In the genomic region with DNA sequence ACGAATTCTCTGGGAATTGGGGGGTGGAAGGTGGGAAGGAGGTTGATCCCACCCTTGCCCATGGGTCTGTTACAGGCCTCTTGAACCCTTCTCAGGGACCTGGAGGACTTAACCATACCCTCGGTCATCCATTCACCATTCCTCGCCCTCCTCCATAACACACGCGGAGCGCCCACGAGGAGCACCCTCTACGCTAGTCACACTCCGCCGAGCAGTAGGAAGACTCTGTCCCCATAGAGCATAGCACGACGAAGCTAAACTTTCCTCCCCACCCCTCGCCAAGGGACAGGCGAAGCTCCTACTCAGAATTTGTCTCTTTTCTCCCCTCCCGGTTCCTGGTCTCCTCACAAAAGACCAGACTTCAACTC, we compare ENCODE assay signal across 8 cellular contexts. TPM values are rescaled to one million over a fixed set of nuclear protein-coding genes. Genes with fewer than 3 reads are reported as not detected.
DNase-seq lines count a peak whose midpoint lies in the region; ATAC-seq and TF ChIP-seq lines count a peak whose summit lies in the region.

No MANE protein-coding gene starts in this region.

- H3K4me3 Mint-ChIP-seq in GM23338 (peak overlapping the region; percentile 79), glutamatergic neuron (ENCODE audit: unreplicated experiment) (peak overlapping the region; percentile 91)

- no peaks in the 10 kb centered on the region for H3K36me3 Mint-ChIP-seq in GM23338 (ENCODE audit: low read depth)
- no peaks in the 10 kb centered on the region for H3K36me3 Mint-ChIP-seq in glutamatergic neuron (ENCODE audit: unreplicated experiment)

- DNase-seq in GM23338 (ENCODE audit: low spot score) (peak; percentile 39), glutamatergic neuron (no peak), NCI-H345 treated with DMSO at 0.1 percent for 48 hours (lab: John Stamatoyannopoulos, UW; ENCODE audit: unreplicated experiment) (no peak), iPS-NIHi11 (ENCODE audit: low spot score) (no peak), AG20443 (ENCODE audit: low spot score) (no peak)
- no peak for DNase-seq in stimulated activated naive CD4-positive, alpha-beta T cell treated with Interleukin-2 at 50 U/mL for 16 hours (lab: John Stamatoyannopoulos, UW)

- H3K27me3 ChIP-seq in GM23338 (ENCODE audit: insufficient read depth) (peaks cover 13% of the 10 kb centered on the region), skeletal muscle satellite cell (ENCODE audit: control insufficient read depth, insufficient read depth, low read length) (no peaks in the 10 kb centered on the region)

- H3K4me1 Mint-ChIP-seq in GM23338 (peaks cover 10% of the 10 kb centered on the region), glutamatergic neuron (ENCODE audit: low read depth, unreplicated experiment) (peaks cover 9% of the 10 kb centered on the region)

- H3K9me3 ChIP-seq in skeletal muscle satellite cell (replicated peaks; ENCODE audit: low read length), result no peaks in the 10 kb centered on the region

- H4K20me1 ChIP-seq in GM23338 (replicated peaks; ENCODE audit: insufficient read depth), result no peaks in the 10 kb centered on the region

- peak overlapping the region; percentile 80 for H3K4me3 ChIP-seq in GM23338
- peak overlapping the region; percentile 81 for H3K4me3 ChIP-seq in WI38 (ENCODE audit: low read depth, low read length)
- peak overlapping the region; percentile 97 for H3K4me3 ChIP-seq in skeletal muscle satellite cell (ENCODE audit: low read length)

- H3K79me2 ChIP-seq in GM23338 (replicated peaks; ENCODE audit: insufficient read depth), result no peaks in the 10 kb centered on the region

- no peaks in the 10 kb centered on the region for H3K9me3 Mint-ChIP-seq in GM23338
- H3K9me3 Mint-ChIP-seq in glutamatergic neuron (ENCODE audit: unreplicated experiment), result peaks cover 7% of the 10 kb centered on the region

- H3K9ac ChIP-seq in skeletal muscle satellite cell (ENCODE audit: low read depth, low read length), result peak overlapping the region; percentile 90

- H3K27me3 Mint-ChIP-seq in GM23338 (ENCODE audit: insufficient read depth, low read depth, poor library complexity) (peaks cover 14% of the 10 kb centered on the region), glutamatergic neuron (ENCODE audit: unreplicated experiment) (peaks cover 7% of the 10 kb centered on the region)

- ATAC-seq in GM23338, result peak; percentile 18

- 0 out of 2 replicates have a peak, but pooled peaks cover 4% of the 10 kb centered on the region for H3F3A ChIP-seq in GM23338 (replicated peaks; ENCODE audit: low read depth)

- no peak overlapping the region for H3K27ac ChIP-seq in GM23338 (ENCODE audit: low read depth)

- peak overlapping the region; percentile 100 for H2AFZ ChIP-seq in GM23338

- peaks cover 14% of the 10 kb centered on the region for H3K4me1 ChIP-seq in GM23338 (ENCODE audit: insufficient read depth)
- H3K4me1 ChIP-seq in skeletal muscle satellite cell (ENCODE audit: control insufficient read depth, insufficient read depth, low read length), result peaks cover 23% of the 10 kb centered on the region

- H3K9me2 ChIP-seq in GM23338 (ENCODE audit: insufficient read depth), result no peaks in the 10 kb centered on the region

- H3K27ac Mint-ChIP-seq in GM23338 (0 out of 2 replicates have a peak overlapping the region, but pooled peaks have one; percentile 57), glutamatergic neuron (ENCODE audit: unreplicated experiment) (no peak overlapping the region)

- TF ChIP-seq CTCF in GM23338 (conservative IDR thresholded peaks at IDR 0.05; ENCODE audit: low read depth in 2 of 2), result no peak
- no peak for TF ChIP-seq CTCF in WI38 (IDR thresholded peaks at IDR 0.05; ENCODE audit: low read depth, low read length)
- TF ChIP-seq CTCF in glutamatergic neuron (IDR thresholded peaks at IDR 0.05; ENCODE audit: partially characterized antibody, unreplicated experiment), result no peak

- H3K4me2 ChIP-seq in GM23338 (peak overlapping the region; percentile 84), skeletal muscle satellite cell (ENCODE audit: low read length) (peak overlapping the region; percentile 82)

- H3K36me3 ChIP-seq in GM23338 (ENCODE audit: insufficient read depth) (no peaks in the 10 kb centered on the region), skeletal muscle satellite cell (ENCODE audit: insufficient read depth, low read length) (no peaks in the 10 kb centered on the region)

TF ChIP-seq in GM23338, 12 proteins besides CTCF, POLR2A, EP300 and RAD21:
- TF ChIP-seq NANOG (IDR thresholded peaks at IDR 0.05; ENCODE audit: borderline replicate concordance), result no peak
- TF ChIP-seq, protein P1, sequence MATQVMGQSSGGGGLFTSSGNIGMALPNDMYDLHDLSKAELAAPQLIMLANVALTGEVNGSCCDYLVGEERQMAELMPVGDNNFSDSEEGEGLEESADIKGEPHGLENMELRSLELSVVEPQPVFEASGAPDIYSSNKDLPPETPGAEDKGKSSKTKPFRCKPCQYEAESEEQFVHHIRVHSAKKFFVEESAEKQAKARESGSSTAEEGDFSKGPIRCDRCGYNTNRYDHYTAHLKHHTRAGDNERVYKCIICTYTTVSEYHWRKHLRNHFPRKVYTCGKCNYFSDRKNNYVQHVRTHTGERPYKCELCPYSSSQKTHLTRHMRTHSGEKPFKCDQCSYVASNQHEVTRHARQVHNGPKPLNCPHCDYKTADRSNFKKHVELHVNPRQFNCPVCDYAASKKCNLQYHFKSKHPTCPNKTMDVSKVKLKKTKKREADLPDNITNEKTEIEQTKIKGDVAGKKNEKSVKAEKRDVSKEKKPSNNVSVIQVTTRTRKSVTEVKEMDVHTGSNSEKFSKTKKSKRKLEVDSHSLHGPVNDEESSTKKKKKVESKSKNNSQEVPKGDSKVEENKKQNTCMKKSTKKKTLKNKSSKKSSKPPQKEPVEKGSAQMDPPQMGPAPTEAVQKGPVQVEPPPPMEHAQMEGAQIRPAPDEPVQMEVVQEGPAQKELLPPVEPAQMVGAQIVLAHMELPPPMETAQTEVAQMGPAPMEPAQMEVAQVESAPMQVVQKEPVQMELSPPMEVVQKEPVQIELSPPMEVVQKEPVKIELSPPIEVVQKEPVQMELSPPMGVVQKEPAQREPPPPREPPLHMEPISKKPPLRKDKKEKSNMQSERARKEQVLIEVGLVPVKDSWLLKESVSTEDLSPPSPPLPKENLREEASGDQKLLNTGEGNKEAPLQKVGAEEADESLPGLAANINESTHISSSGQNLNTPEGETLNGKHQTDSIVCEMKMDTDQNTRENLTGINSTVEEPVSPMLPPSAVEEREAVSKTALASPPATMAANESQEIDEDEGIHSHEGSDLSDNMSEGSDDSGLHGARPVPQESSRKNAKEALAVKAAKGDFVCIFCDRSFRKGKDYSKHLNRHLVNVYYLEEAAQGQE (IDR thresholded peaks at IDR 0.05; ENCODE audit: unreplicated experiment), result no peak
- TF ChIP-seq, protein P2, sequence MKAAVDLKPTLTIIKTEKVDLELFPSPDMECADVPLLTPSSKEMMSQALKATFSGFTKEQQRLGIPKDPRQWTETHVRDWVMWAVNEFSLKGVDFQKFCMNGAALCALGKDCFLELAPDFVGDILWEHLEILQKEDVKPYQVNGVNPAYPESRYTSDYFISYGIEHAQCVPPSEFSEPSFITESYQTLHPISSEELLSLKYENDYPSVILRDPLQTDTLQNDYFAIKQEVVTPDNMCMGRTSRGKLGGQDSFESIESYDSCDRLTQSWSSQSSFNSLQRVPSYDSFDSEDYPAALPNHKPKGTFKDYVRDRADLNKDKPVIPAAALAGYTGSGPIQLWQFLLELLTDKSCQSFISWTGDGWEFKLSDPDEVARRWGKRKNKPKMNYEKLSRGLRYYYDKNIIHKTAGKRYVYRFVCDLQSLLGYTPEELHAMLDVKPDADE (IDR thresholded peaks at IDR 0.05), result no peak
TF ChIP-seq in GM23338: peak in this region for 0.

RNA-seq across cellular contexts. Expression of a gene that starts 0.6 kb away (rescaled TPM):
- 14.0 and 17.1 TPM in 2 replicates for total RNA-seq in GM23338 (2014; rRNA removed; shearing (Covaris generic))
- 15.5 and 17.8 TPM in 2 replicates for polyA plus RNA-seq in GM23338 (2016; fragmentation: Nextera tagmentation; extraction: Ambion mirVana)
- total RNA-seq in glutamatergic neuron (ENCODE audit: unreplicated experiment), result 6.4 TPM
- 17.7 and 23.6 TPM in 2 replicates for total RNA-seq in skeletal muscle satellite cell (2012; rRNA removed)
